In genomic region chr10:128310966-128311658, GRCh38 we compare ENCODE assay signal across 24 cellular contexts.
DNase-seq lines count a peak whose midpoint lies in the region; FAIRE-seq and TF ChIP-seq lines count a peak whose summit lies in the region.
"Had no signal": no experiment of that assay in that cellular context is flagged by ENCODE, and none has a peak within 500 bp of the region (broad histone marks: within the 10 kb centered on the region; RNA-seq: fewer than 3 reads in every experiment).

No MANE protein-coding gene starts in this region.

- TF ChIP-seq CTCF in H9 (conservative IDR thresholded peaks at IDR 0.05) (no peak), H1 (IDR thresholded peaks at IDR 0.05; ENCODE audit: control extremely low read depth in 1 of 3, insufficient read depth in 1 of 3, low read depth in 1 of 3, low read length in 3 of 3) (no peak), prostate gland (IDR thresholded peaks at IDR 0.05) (no peak)

- no peaks in the 10 kb centered on the region for H3K79me1 ChIP-seq in H9 (ENCODE audit: insufficient read depth, low read depth, low read length, poor library complexity, severe bottlenecking)
- H3K79me1 ChIP-seq in H1 (ENCODE audit: low read depth, low read length), result no peaks in the 10 kb centered on the region

- peak overlapping the region; percentile 45 to 87 (median 75); a peak in 4 of 7 replicates for H3K27ac Mint-ChIP-seq in H9
- H3K27ac Mint-ChIP-seq: CD4-positive, alpha-beta T cell; IgD-negative memory B cell had no signal

- H2BK5ac ChIP-seq in H9 (ENCODE audit: insufficient read length, low read length), result no peak overlapping the region
- 0 out of 2 replicates have a peak overlapping the region, but pooled peaks have one; percentile 60 for H2BK5ac ChIP-seq in H1 (ENCODE audit: low read depth, low read length)

- H4K20me1 ChIP-seq in H9 (ENCODE audit: control insufficient read depth, insufficient read depth, insufficient read length) (no peaks in the 10 kb centered on the region), H1 (replicated peaks in 1 of 2; ENCODE audit: control insufficient read depth in 1 of 2, insufficient read depth in 2 of 2, low read length in 2 of 2) (no peaks in the 10 kb centered on the region)

- H4K5ac ChIP-seq in H9 (ENCODE audit: insufficient read length, low read depth, low read length), result no peak overlapping the region
- H4K5ac ChIP-seq in H1 (ENCODE audit: insufficient read length, low read depth, low read length), result peak overlapping the region; percentile 4

- TF ChIP-seq EP300 in H1 (IDR thresholded peaks at IDR 0.05; ENCODE audit: borderline replicate concordance in 1 of 2, low read depth in 2 of 2, low read length in 2 of 2), result no peak

- no peak for FAIRE-seq in H1 (lab: Jason Lieb, UNC)
- no peak for FAIRE-seq in HTR-8/SVneo (lab: Jason Lieb, UNC)
- FAIRE-seq: A549, GM12891 had no signal

- H2BK20ac ChIP-seq in H9 (ENCODE audit: low read depth, low read length, poor library complexity, severe bottlenecking) (no peak overlapping the region), H1 (ENCODE audit: low read length) (no peak overlapping the region; the same call in 1 of the 2 replicates)

- H3K4me1 ChIP-seq in H9 (ENCODE audit: insufficient read depth, low read length) (no peaks in the 10 kb centered on the region; the same call in 1 of the 2 replicates), H1 (replicated peaks in 1 of 4; ENCODE audit: control insufficient read depth in 3 of 4, insufficient read depth in 4 of 4, low read length in 3 of 4) (peaks cover 0 to 10% (median 8%) of the 10 kb centered on the region in 4 experiments), prostate gland (replicated peaks) (no peaks in the 10 kb centered on the region)
- H3K4me1 ChIP-seq: A549, HAP-1 had no signal

- H3T11ph ChIP-seq in H9 (ENCODE audit: low read length), result no peak overlapping the region

- no peaks in the 10 kb centered on the region for H3K36me3 ChIP-seq in H1 (ENCODE audit: control insufficient read depth in 2 of 4, insufficient read depth in 4 of 4, low read length in 3 of 4)
- H3K36me3 ChIP-seq in prostate gland, result no peaks in the 10 kb centered on the region
- H3K36me3 ChIP-seq: HAP-1, MG63 had no signal

- no peak overlapping the region for H3K4me3 Mint-ChIP-seq in H9
- H3K4me3 Mint-ChIP-seq: CD4-positive, alpha-beta T cell; IgD-negative memory B cell had no signal

- no peak overlapping the region for H2BK120ac ChIP-seq in H9 (ENCODE audit: low read depth, low read length, poor library complexity, severe bottlenecking)
- H2BK120ac ChIP-seq in H1 (replicated peaks; ENCODE audit: low read depth, low read length), result no peak overlapping the region

- no CpG with 5 or more reads among the region's 9 CpGs for WGBS in H9 (ENCODE audit: extremely low coverage, insufficient read length, low lambda C conversion rate)
- 61% methylated on average over 9 of the region's 9 CpGs; no CpG with 5 or more reads in 1 of the 2 experiments for WGBS in H1 (ENCODE audit: extremely low coverage in 1 of 2, insufficient coverage in 1 of 2, insufficient read length in 1 of 2, insufficient replicate concordance in 2 of 2, low coverage in 1 of 2, low lambda C conversion rate in 2 of 2, missing lambda C conversion rate in 1 of 2), 2 experiments
- WGBS in prostate gland, result 40% methylated on average over 9 of the region's 9 CpGs

- DNase-seq in H9 (peak; percentile 38), H1 (ENCODE audit: low read depth in 1 of 2, low spot score in 2 of 2) (peak in 1 of 2 experiments; percentile 56), iPS-NIHi7 (ENCODE audit: extremely low spot score) (peak; percentile 50), retina (peak; percentile 71), HTR-8/SVneo (ENCODE audit: insufficient read length, low spot score) (no peak), prostate gland (ENCODE audit: low spot score) (no peak), NCI-H526 treated with DMSO at 0.1 percent for 48 hours (lab: John Stamatoyannopoulos, UW) (no peak), NK-92 (lab: John Stamatoyannopoulos, UW; ENCODE audit: unreplicated experiment) (no peak)
- DNase-seq: Calu3; CD4-positive, alpha-beta T cell; EL; Kasumi-1; MG63; NCI-H1092; NCI-H1436 treated with DMSO at 0.1 percent for 48 hours; NCI-H2029 treated with DMSO at 0.1 percent for 48 hours; NCI-H2171; NCI-H446 treated with DMSO at 0.1 percent for 48 hours; OCI-M1; Right ventricle myocardium superior had no signal

- no peak overlapping the region for H2AK5ac ChIP-seq in H9 (ENCODE audit: insufficient read length, low read length)
- no peak overlapping the region for H2AK5ac ChIP-seq in H1 (ENCODE audit: low read depth, low read length)

- peaks cover 0 to 2% (median 0%) of the 10 kb centered on the region in 3 experiments; a peak in 1 of 7 replicates for H3K36me3 Mint-ChIP-seq in H9 (ENCODE audit: insufficient read depth in 1 of 3, low read depth in 3 of 3)
- H3K36me3 Mint-ChIP-seq: IgD-negative memory B cell had no signal

- H3K14ac ChIP-seq in H9 (ENCODE audit: insufficient read depth, low read length), result no peak overlapping the region
- no peak overlapping the region for H3K14ac ChIP-seq in H1 (ENCODE audit: insufficient read length)

- no peak; a peak in 1 of 4 replicates for TF ChIP-seq RAD21 in H1 (IDR thresholded peaks at IDR 0.05 in 1 of 2, conservative IDR thresholded peaks at IDR 0.05 in 1 of 2; ENCODE audit: low read depth in 2 of 2, low read length in 2 of 2)

- H4K8ac ChIP-seq in H9 (replicated peaks; ENCODE audit: insufficient read length, low read depth, low read length), result no peak overlapping the region
- H4K8ac ChIP-seq in H1 (ENCODE audit: extremely low read depth, insufficient read depth, low read length), result no peak overlapping the region

- H3K4me2 ChIP-seq in H9 (ENCODE audit: insufficient read depth, insufficient read length, low read length) (no peak overlapping the region), H1 (ENCODE audit: insufficient read depth in 1 of 2, low read depth in 2 of 2, low read length in 2 of 2) (peak overlapping the region in 1 of 2 experiments; percentile 46; a peak in 2 of 4 replicates)
- H3K4me2 ChIP-seq: A549 had no signal

- TF ChIP-seq POLR2A in H1 (IDR thresholded peaks at IDR 0.05; ENCODE audit: control extremely low read depth in 1 of 2, low read depth in 2 of 2, low read length in 2 of 2) (no peak), prostate gland (IDR thresholded peaks at IDR 0.05) (no peak)

- peaks cover 29 to 40% of the 10 kb centered on the region in 2 experiments for H3K4me1 Mint-ChIP-seq in H9

- H3K4ac ChIP-seq in H9 (ENCODE audit: low read depth, low read length), result no peak overlapping the region
- no peak overlapping the region for H3K4ac ChIP-seq in H1 (replicated peaks; ENCODE audit: insufficient read length, low read depth, low read length)

- no peaks in the 10 kb centered on the region for H3K27me3 ChIP-seq in H9 (ENCODE audit: insufficient read depth, low read length)
- no peaks in the 10 kb centered on the region for H3K27me3 ChIP-seq in H1 (replicated peaks in 1 of 4; ENCODE audit: control insufficient read depth in 3 of 4, extremely low read depth in 1 of 4, insufficient read depth in 3 of 4, low read length in 3 of 4)
- H3K27me3 ChIP-seq in prostate gland (replicated peaks; ENCODE audit: insufficient read depth), result peaks cover 2% of the 10 kb centered on the region
- H3K27me3 ChIP-seq: MG63 had no signal

- H3K23me2 ChIP-seq in H9 (ENCODE audit: insufficient read length, low read depth, low read length, poor library complexity, severe bottlenecking), result no peaks in the 10 kb centered on the region
- no peaks in the 10 kb centered on the region for H3K23me2 ChIP-seq in H1 (ENCODE audit: low read depth, low read length)

- no peak overlapping the region for H3K27ac ChIP-seq in H9 (ENCODE audit: insufficient read length, low read depth, low read length)
- no peak overlapping the region for H3K27ac ChIP-seq in H1 (ENCODE audit: low read depth, low read length)
- no peak overlapping the region for H3K27ac ChIP-seq in prostate gland
- H3K27ac ChIP-seq: A549 had no signal

- no peak overlapping the region for H3K4me3 ChIP-seq in H1 (ENCODE audit: extremely low read depth in 1 of 4, insufficient read depth in 2 of 4, low read depth in 3 of 4, low read length in 4 of 4)
- H3K4me3 ChIP-seq in prostate gland, result no peak overlapping the region
- H3K4me3 ChIP-seq: A549, HAP-1, MG63 had no signal

- no peaks in the 10 kb centered on the region for H3K79me2 ChIP-seq in H9 (ENCODE audit: insufficient read depth, low read length)
- no peaks in the 10 kb centered on the region for H3K79me2 ChIP-seq in H1 (ENCODE audit: control insufficient read depth in 1 of 2, insufficient read depth in 2 of 2, low read length in 2 of 2)

- H2BK12ac ChIP-seq in H9 (ENCODE audit: insufficient read length, low read depth, low read length) (no peak overlapping the region), H1 (ENCODE audit: low read depth, low read length) (peak overlapping the region; percentile 43; the same call in 1 of the 2 replicates)

- no peak overlapping the region for H4K91ac ChIP-seq in H9 (ENCODE audit: insufficient read length, low read depth, low read length)
- H4K91ac ChIP-seq in H1 (replicated peaks; ENCODE audit: insufficient read length, low read length), result peak overlapping the region; percentile 7

- no peaks in the 10 kb centered on the region for H3K9me3 ChIP-seq in H9 (ENCODE audit: control insufficient read depth, low read depth, low read length)
- no peaks in the 10 kb centered on the region for H3K9me3 ChIP-seq in H1 (ENCODE audit: insufficient read depth in 2 of 2, low read depth in 1 of 2, low read length in 1 of 2)
- H3K9me3 ChIP-seq in prostate gland, result no peaks in the 10 kb centered on the region
- H3K9me3 ChIP-seq: A549, HAP-1, MG63 had no signal

- no peaks in the 10 kb centered on the region; a peak in 1 of 5 replicates for H3K9me3 Mint-ChIP-seq in H9
- H3K9me3 Mint-ChIP-seq: CD4-positive, alpha-beta T cell; IgD-negative memory B cell had no signal

- H3K27me3 Mint-ChIP-seq in H9 (ENCODE audit: low read depth), result peaks cover 1% of the 10 kb centered on the region
- H3K27me3 Mint-ChIP-seq: CD4-positive, alpha-beta T cell; IgD-negative memory B cell had no signal

- H3K56ac ChIP-seq in H9 (ENCODE audit: insufficient read length, low read depth, low read length) (no peak overlapping the region), H1 (replicated peaks; ENCODE audit: insufficient read length, low read depth, low read length) (no peak overlapping the region)

- H2AFZ ChIP-seq in H9 (ENCODE audit: low read length) (no peak overlapping the region), H1 (ENCODE audit: low read length) (peak overlapping the region; percentile 27; the same call in 1 of the 2 replicates)

- H3K9ac ChIP-seq in H9 (ENCODE audit: extremely low read depth, insufficient read length, low read length) (no peak overlapping the region), H1 (replicated peaks in 1 of 4; ENCODE audit: extremely low read depth in 1 of 4, low read depth in 3 of 4, low read length in 3 of 4) (no peak overlapping the region)

- H3K18ac ChIP-seq in H9 (ENCODE audit: insufficient read length, low read depth, low read length) (no peak overlapping the region), H1 (ENCODE audit: extremely low read depth, low read length) (peak overlapping the region; percentile 60; the same call in 1 of the 2 replicates)

- CTCF ChIA-PET in H1 (lab: Charles Lee; ENCODE audit: partially characterized antibody), result interaction anchor here (0.6 to 1.3 kb wide), 5 partner anchors 15 to 100 kb away, joined by 3 read pairs; no protein-coding TSS in a partner anchor

- intact Hi-C loops in prostate gland (cut with DNase I), result no loop called here

- H2BK15ac ChIP-seq in H9 (ENCODE audit: low read depth, low read length) (no peak overlapping the region), H1 (ENCODE audit: low read length) (no peak overlapping the region)

- POLR2A ChIA-PET in H1 (lab: Charles Lee; ENCODE audit: partially characterized antibody), result no interaction called here

- H3K23ac ChIP-seq in H9 (ENCODE audit: insufficient read length, low read depth, low read length), result no peak overlapping the region
- no peak overlapping the region for H3K23ac ChIP-seq in H1 (ENCODE audit: insufficient read length)

Comparison
In these comparisons a context has a peak if more than half of its experiments do, and no peak if none do; other contexts are left out.
1. DNase-seq: peak in H9 (single experiment), iPS-NIHi7 (single experiment) and retina (single experiment); none in HTR-8/SVneo (single experiment), prostate gland (single experiment), NCI-H526 treated with DMSO at 0.1 percent for 48 hours (single experiment) and NK-92 (single experiment).